1 cellular context compared by ENCODE assay signal in genomic region chr18:46104128-46104911, GRCh38.
TF ChIP-seq lines count a peak whose summit lies in the region.

A gene with protein sequence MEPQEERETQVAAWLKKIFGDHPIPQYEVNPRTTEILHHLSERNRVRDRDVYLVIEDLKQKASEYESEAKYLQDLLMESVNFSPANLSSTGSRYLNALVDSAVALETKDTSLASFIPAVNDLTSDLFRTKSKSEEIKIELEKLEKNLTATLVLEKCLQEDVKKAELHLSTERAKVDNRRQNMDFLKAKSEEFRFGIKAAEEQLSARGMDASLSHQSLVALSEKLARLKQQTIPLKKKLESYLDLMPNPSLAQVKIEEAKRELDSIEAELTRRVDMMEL (plus strand): TSS chr18:46104385. CDS start chr18:46104412, 27 bp downstream.

TF ChIP-seq in K562, 482 proteins besides CTCF, POLR2A, EP300 and RAD21 (continued from another document and continues in another):
- TF ChIP-seq, protein P1, sequence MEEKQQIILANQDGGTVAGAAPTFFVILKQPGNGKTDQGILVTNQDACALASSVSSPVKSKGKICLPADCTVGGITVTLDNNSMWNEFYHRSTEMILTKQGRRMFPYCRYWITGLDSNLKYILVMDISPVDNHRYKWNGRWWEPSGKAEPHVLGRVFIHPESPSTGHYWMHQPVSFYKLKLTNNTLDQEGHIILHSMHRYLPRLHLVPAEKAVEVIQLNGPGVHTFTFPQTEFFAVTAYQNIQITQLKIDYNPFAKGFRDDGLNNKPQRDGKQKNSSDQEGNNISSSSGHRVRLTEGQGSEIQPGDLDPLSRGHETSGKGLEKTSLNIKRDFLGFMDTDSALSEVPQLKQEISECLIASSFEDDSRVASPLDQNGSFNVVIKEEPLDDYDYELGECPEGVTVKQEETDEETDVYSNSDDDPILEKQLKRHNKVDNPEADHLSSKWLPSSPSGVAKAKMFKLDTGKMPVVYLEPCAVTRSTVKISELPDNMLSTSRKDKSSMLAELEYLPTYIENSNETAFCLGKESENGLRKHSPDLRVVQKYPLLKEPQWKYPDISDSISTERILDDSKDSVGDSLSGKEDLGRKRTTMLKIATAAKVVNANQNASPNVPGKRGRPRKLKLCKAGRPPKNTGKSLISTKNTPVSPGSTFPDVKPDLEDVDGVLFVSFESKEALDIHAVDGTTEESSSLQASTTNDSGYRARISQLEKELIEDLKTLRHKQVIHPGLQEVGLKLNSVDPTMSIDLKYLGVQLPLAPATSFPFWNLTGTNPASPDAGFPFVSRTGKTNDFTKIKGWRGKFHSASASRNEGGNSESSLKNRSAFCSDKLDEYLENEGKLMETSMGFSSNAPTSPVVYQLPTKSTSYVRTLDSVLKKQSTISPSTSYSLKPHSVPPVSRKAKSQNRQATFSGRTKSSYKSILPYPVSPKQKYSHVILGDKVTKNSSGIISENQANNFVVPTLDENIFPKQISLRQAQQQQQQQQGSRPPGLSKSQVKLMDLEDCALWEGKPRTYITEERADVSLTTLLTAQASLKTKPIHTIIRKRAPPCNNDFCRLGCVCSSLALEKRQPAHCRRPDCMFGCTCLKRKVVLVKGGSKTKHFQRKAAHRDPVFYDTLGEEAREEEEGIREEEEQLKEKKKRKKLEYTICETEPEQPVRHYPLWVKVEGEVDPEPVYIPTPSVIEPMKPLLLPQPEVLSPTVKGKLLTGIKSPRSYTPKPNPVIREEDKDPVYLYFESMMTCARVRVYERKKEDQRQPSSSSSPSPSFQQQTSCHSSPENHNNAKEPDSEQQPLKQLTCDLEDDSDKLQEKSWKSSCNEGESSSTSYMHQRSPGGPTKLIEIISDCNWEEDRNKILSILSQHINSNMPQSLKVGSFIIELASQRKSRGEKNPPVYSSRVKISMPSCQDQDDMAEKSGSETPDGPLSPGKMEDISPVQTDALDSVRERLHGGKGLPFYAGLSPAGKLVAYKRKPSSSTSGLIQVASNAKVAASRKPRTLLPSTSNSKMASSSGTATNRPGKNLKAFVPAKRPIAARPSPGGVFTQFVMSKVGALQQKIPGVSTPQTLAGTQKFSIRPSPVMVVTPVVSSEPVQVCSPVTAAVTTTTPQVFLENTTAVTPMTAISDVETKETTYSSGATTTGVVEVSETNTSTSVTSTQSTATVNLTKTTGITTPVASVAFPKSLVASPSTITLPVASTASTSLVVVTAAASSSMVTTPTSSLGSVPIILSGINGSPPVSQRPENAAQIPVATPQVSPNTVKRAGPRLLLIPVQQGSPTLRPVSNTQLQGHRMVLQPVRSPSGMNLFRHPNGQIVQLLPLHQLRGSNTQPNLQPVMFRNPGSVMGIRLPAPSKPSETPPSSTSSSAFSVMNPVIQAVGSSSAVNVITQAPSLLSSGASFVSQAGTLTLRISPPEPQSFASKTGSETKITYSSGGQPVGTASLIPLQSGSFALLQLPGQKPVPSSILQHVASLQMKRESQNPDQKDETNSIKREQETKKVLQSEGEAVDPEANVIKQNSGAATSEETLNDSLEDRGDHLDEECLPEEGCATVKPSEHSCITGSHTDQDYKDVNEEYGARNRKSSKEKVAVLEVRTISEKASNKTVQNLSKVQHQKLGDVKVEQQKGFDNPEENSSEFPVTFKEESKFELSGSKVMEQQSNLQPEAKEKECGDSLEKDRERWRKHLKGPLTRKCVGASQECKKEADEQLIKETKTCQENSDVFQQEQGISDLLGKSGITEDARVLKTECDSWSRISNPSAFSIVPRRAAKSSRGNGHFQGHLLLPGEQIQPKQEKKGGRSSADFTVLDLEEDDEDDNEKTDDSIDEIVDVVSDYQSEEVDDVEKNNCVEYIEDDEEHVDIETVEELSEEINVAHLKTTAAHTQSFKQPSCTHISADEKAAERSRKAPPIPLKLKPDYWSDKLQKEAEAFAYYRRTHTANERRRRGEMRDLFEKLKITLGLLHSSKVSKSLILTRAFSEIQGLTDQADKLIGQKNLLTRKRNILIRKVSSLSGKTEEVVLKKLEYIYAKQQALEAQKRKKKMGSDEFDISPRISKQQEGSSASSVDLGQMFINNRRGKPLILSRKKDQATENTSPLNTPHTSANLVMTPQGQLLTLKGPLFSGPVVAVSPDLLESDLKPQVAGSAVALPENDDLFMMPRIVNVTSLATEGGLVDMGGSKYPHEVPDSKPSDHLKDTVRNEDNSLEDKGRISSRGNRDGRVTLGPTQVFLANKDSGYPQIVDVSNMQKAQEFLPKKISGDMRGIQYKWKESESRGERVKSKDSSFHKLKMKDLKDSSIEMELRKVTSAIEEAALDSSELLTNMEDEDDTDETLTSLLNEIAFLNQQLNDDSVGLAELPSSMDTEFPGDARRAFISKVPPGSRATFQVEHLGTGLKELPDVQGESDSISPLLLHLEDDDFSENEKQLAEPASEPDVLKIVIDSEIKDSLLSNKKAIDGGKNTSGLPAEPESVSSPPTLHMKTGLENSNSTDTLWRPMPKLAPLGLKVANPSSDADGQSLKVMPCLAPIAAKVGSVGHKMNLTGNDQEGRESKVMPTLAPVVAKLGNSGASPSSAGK (IDR thresholded peaks at IDR 0.05) = peak; percentile 66
- TF ChIP-seq RB1 (IDR thresholded peaks at IDR 0.05; ENCODE audit: low read depth) = peak; percentile 70; the same call in 1 of the 2 replicates
- no peak for TF ChIP-seq ZHX1 (conservative IDR thresholded peaks at IDR 0.05; ENCODE audit: low read length)
- TF ChIP-seq SP1 (CRISPR knock-in tag; IDR thresholded peaks at IDR 0.05) = peak; percentile 27; the same call in 1 of the 2 replicates
- TF ChIP-seq SUPT5H (IDR thresholded peaks at IDR 0.05) = peak; percentile 81
- TF ChIP-seq ZFX (CRISPR knock-in tag; IDR thresholded peaks at IDR 0.05) = peak; percentile 70
- TF ChIP-seq SIN3A (IDR thresholded peaks at IDR 0.05; ENCODE audit: borderline replicate concordance in 2 of 2, control insufficient read depth in 1 of 2, low read depth in 2 of 2, low read length in 2 of 2) = 0 out of 4 replicates have a peak, but pooled peaks of 1 of the 2 experiments have one; percentile 53
- TF ChIP-seq TCF7 (IDR thresholded peaks at IDR 0.05; ENCODE audit: borderline replicate concordance) = no peak
- peak; percentile 73 for TF ChIP-seq KDM5B (IDR thresholded peaks at IDR 0.05; ENCODE audit: insufficient replicate concordance, low read depth, low read length)
- 0 out of 2 replicates have a peak, but pooled peaks have one; percentile 43 for TF ChIP-seq TOE1 (IDR thresholded peaks at IDR 0.05; ENCODE audit: borderline replicate concordance)
- TF ChIP-seq TOE1 (CRISPR knock-in tag; IDR thresholded peaks at IDR 0.05; ENCODE audit: borderline replicate concordance, low read depth) = no peak
- TF ChIP-seq, protein P2, sequence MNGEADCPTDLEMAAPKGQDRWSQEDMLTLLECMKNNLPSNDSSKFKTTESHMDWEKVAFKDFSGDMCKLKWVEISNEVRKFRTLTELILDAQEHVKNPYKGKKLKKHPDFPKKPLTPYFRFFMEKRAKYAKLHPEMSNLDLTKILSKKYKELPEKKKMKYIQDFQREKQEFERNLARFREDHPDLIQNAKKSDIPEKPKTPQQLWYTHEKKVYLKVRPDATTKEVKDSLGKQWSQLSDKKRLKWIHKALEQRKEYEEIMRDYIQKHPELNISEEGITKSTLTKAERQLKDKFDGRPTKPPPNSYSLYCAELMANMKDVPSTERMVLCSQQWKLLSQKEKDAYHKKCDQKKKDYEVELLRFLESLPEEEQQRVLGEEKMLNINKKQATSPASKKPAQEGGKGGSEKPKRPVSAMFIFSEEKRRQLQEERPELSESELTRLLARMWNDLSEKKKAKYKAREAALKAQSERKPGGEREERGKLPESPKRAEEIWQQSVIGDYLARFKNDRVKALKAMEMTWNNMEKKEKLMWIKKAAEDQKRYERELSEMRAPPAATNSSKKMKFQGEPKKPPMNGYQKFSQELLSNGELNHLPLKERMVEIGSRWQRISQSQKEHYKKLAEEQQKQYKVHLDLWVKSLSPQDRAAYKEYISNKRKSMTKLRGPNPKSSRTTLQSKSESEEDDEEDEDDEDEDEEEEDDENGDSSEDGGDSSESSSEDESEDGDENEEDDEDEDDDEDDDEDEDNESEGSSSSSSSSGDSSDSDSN (IDR thresholded peaks at IDR 0.05; ENCODE audit: borderline replicate concordance in 1 of 2, low read depth in 2 of 2, low read length in 2 of 2) = peak in 1 of 2 experiments; percentile 67; a peak in 1 of 4 replicates
- peak; percentile 30 for TF ChIP-seq CCNT2 (IDR thresholded peaks at IDR 0.05; ENCODE audit: borderline replicate concordance, extremely low read depth, insufficient read length, low read depth, low read length)
- TF ChIP-seq EGR1 (conservative IDR thresholded peaks at IDR 0.05) = 0 out of 2 replicates have a peak, but pooled peaks have one; percentile 20
- TF ChIP-seq CBX5 (IDR thresholded peaks at IDR 0.05; ENCODE audit: borderline replicate concordance, low read depth) = no peak
- peak; percentile 1 for TF ChIP-seq CTCFL (IDR thresholded peaks at IDR 0.05; ENCODE audit: borderline replicate concordance, insufficient read depth, low read depth, low read length, poor library complexity, severe bottlenecking)
- peak; percentile 38; the same call in 1 of the 2 replicates for TF ChIP-seq CREM (IDR thresholded peaks at IDR 0.05; ENCODE audit: low read depth)
- peak; percentile 87 for TF ChIP-seq POLR2G (IDR thresholded peaks at IDR 0.05; ENCODE audit: low read depth, low read length)
- TF ChIP-seq HCFC1 (IDR thresholded peaks at IDR 0.05; ENCODE audit: low read depth, low read length) = peak; percentile 85
- peak; percentile 44 for TF ChIP-seq HMGN3 (IDR thresholded peaks at IDR 0.05; ENCODE audit: borderline replicate concordance, extremely low read depth, insufficient read length, low read depth, low read length)
- TF ChIP-seq KAT8 (IDR thresholded peaks at IDR 0.05; ENCODE audit: low read depth) = no peak
- TF ChIP-seq POLR2AphosphoS5 (IDR thresholded peaks at IDR 0.05; ENCODE audit: control insufficient read depth, insufficient read depth, low read depth, low read length) = peak; percentile 76
- peak; percentile 81 for TF ChIP-seq RBBP5 (IDR thresholded peaks at IDR 0.05; ENCODE audit: borderline replicate concordance, insufficient read depth, low read length, poor library complexity, severe bottlenecking)
- peak; percentile 11; the same call in 1 of the 2 replicates for TF ChIP-seq NR2C1 (IDR thresholded peaks at IDR 0.05)
- TF ChIP-seq NR2C1 (tag; IDR thresholded peaks at IDR 0.05) = peak; percentile 33; the same call in 1 of the 2 replicates
- TF ChIP-seq GABPB1 (CRISPR knock-in tag; IDR thresholded peaks at IDR 0.05) = 0 out of 2 replicates have a peak, but pooled peaks have one; percentile 29
- TF ChIP-seq FOXK1 (CRISPR knock-in tag; IDR thresholded peaks at IDR 0.05; ENCODE audit: borderline replicate concordance) = no peak
- TF ChIP-seq HNRNPLL (IDR thresholded peaks at IDR 0.05; ENCODE audit: low read depth, low read length, poor library complexity, severe bottlenecking) = peak; percentile 63
- TF ChIP-seq MBD2 (IDR thresholded peaks at IDR 0.05; ENCODE audit: borderline replicate concordance, low read depth) = peak; percentile 58; the same call in 1 of the 2 replicates
- TF ChIP-seq MAZ (CRISPR knock-in tag; conservative IDR thresholded peaks at IDR 0.05 in 1 of 2, IDR thresholded peaks at IDR 0.05 in 1 of 2) = peak in 1 of 2 experiments; percentile 36; a peak in 1 of 4 replicates
- TF ChIP-seq CBFA2T3 (IDR thresholded peaks at IDR 0.05) = no peak
- TF ChIP-seq PHB2 (IDR thresholded peaks at IDR 0.05; ENCODE audit: low read depth) = no peak
- peak in 1 of 3 experiments; percentile 67; a peak in 2 of 6 replicates for TF ChIP-seq ZBTB11 (CRISPR knock-in tag; IDR thresholded peaks at IDR 0.05)
- TF ChIP-seq GABPA (tag; conservative IDR thresholded peaks at IDR 0.05; ENCODE audit: low read depth) = peak; percentile 53
